In genomic region chr17:62098623-62099231, GRCh38 we compare ENCODE assay signal across 12 cellular contexts. TPM values are rescaled to one million over a fixed set of nuclear protein-coding genes. Genes with fewer than 3 reads are reported as not detected.
A peak's percentile ranks its signal among the peaks of the same experiment; 100 is the strongest.
DNase-seq lines count a peak whose midpoint lies in the region; ATAC-seq and TF ChIP-seq lines count a peak whose summit lies in the region.
"Had no signal": no experiment of that assay in that cellular context is flagged by ENCODE, and none has a peak within 500 bp of the region (broad histone marks: within the 10 kb centered on the region; RNA-seq: fewer than 3 reads in every experiment).

No MANE protein-coding gene starts in this region.

- no peaks in the 10 kb centered on the region for H3K9me3 ChIP-seq in left ventricle myocardium inferior (replicated peaks)

- intact Hi-C loops in left ventricle myocardium inferior (cut with micrococcal nuclease): no loop called here

- H3K4me1 Mint-ChIP-seq in memory B cell: peaks cover 27% of the 10 kb centered on the region

- peak overlapping the region; percentile 84 for H3K27ac Mint-ChIP-seq in memory B cell

- TF ChIP-seq CTCF in brain microvascular endothelial cell (IDR thresholded peaks at IDR 0.05; ENCODE audit: low read depth, low read length, missing control alignments) (no peak), left ventricle myocardium inferior (IDR thresholded peaks at IDR 0.05; ENCODE audit: borderline replicate concordance) (no peak)

- no peak overlapping the region for H3K27ac ChIP-seq in brain microvascular endothelial cell
- no peak overlapping the region for H3K27ac ChIP-seq in left ventricle myocardium inferior (replicated peaks)

- H3K36me3 ChIP-seq in brain microvascular endothelial cell (replicated peaks) (no peaks in the 10 kb centered on the region), left ventricle myocardium inferior (no peaks in the 10 kb centered on the region)

- no peaks in the 10 kb centered on the region for H3K4me1 ChIP-seq in left ventricle myocardium inferior

- no peaks in the 10 kb centered on the region for H3K27me3 ChIP-seq in brain microvascular endothelial cell (replicated peaks)
- peaks cover 12% of the 10 kb centered on the region for H3K27me3 ChIP-seq in left ventricle myocardium inferior (ENCODE audit: low read depth)

- in situ Hi-C loops in brain microvascular endothelial cell (cut with HindIII; ENCODE audit: low pct_ligation_motif_present, low sequenced_read_pairs): no loop called here

- H3K9me3 Mint-ChIP-seq in memory B cell: no peaks in the 10 kb centered on the region

- DNase-seq in memory B cell (ENCODE audit: low spot score in 2 of 2) (peak; percentile 13 to 36), retina (no peak), brain microvascular endothelial cell (no peak), left ventricle myocardium inferior (no peak), NCI-H1092 (lab: John Stamatoyannopoulos, UW) (no peak)
- DNase-seq: activated CD8-positive, alpha-beta memory T cell treated with anti-CD3 and anti-CD28 coated beads for 24 hours; EL; IMR-90; nucleus accumbens had no signal

- H3K4me3 ChIP-seq in brain microvascular endothelial cell (ENCODE audit: low read depth, low read length) (no peak overlapping the region), left ventricle myocardium inferior (no peak overlapping the region)

- peak overlapping the region; percentile 50 for H3K4me3 Mint-ChIP-seq in memory B cell

- peak; percentile 80 for ATAC-seq in GM18873 (IDR thresholded peaks at IDR 0.05; ENCODE audit: low FRiP score, unreplicated experiment)
- ATAC-seq in GM21717 (IDR thresholded peaks at IDR 0.05; ENCODE audit: unreplicated experiment): peak; percentile 94
- peak; percentile 93 for ATAC-seq in HG03432 (IDR thresholded peaks at IDR 0.05; ENCODE audit: unreplicated experiment)
- peak; percentile 93 for ATAC-seq in memory B cell (ENCODE audit: low read depth)

- no peaks in the 10 kb centered on the region for H3K27me3 Mint-ChIP-seq in memory B cell

- no peaks in the 10 kb centered on the region for H3K36me3 Mint-ChIP-seq in memory B cell

RNA-seq across cellular contexts. Expression of gene MED13, which starts 33.6 kb away (rescaled TPM):
- 29.0 TPM for total RNA-seq in left ventricle myocardium inferior

Comparison
In these comparisons a context has a peak if more than half of its experiments do, and no peak if none do; other contexts are left out.
1. DNase-seq: peak in memory B cell (2 of 2); none in retina (single experiment), brain microvascular endothelial cell (single experiment), left ventricle myocardium inferior (single experiment) and NCI-H1092 (single experiment).
2. Peak in every context shown above with its lines, with median percentiles within 50 percentile points of each other: ATAC-seq.